ENCODE assay signal across 10 cellular contexts in genomic region chr15:96335429-96335807, GRCh38. TPM values are rescaled to one million over a fixed set of nuclear protein-coding genes. Genes with fewer than 3 reads are reported as not detected.
A peak's percentile ranks its signal among the peaks of the same experiment; 100 is the strongest.
DNase-seq lines count a peak whose midpoint lies in the region; ATAC-seq and TF ChIP-seq lines count a peak whose summit lies in the region.
"Had no signal": no experiment of that assay in that cellular context is flagged by ENCODE, and none has a peak within 500 bp of the region (broad histone marks: within the 10 kb centered on the region; RNA-seq: fewer than 3 reads in every experiment).

No MANE protein-coding gene starts in this region.

- no peak for DNase-seq in heart right ventricle
- DNase-seq in Right ventricle myocardium inferior (ENCODE audit: missing footprints): no peak
- peak; percentile 54 for DNase-seq in dermis blood vessel endothelial cell
- DNase-seq in sciatic nerve (ENCODE audit: low spot score): no peak
- DNase-seq: activated B cell treated with CpG ODN at 0.5 μM for 24 hours had no signal

- TF ChIP-seq CTCF in heart right ventricle (IDR thresholded peaks at IDR 0.05): no peak

- no peaks in the 10 kb centered on the region for H3K9me3 ChIP-seq in heart right ventricle
- H3K9me3 ChIP-seq in mucosa of rectum (ENCODE audit: control insufficient read depth in 2 of 2, low read length in 2 of 2): no peaks in the 10 kb centered on the region

- peak overlapping the region; percentile 61 to 87 (median 76) for H3K4me3 ChIP-seq in heart right ventricle
- peak overlapping the region; percentile 94 to 96 for H3K4me3 ChIP-seq in mucosa of rectum (ENCODE audit: low read length in 2 of 2)
- H3K4me3 ChIP-seq in urinary bladder (ENCODE audit: low read depth, low read length): peak overlapping the region; percentile 97
- H3K4me3 ChIP-seq: BLaER1 treated with 17β-estradiol and CSF1 and Interleukin-3, amounts not matched to agents 10 nM and 100 nM had no signal

- 10 to 18% methylated on average over 4 of the region's 4 CpGs for WGBS in heart right ventricle, 2 donors
- 3% methylated on average over 4 of the region's 4 CpGs for WGBS in urinary bladder

- peak overlapping the region; percentile 77 to 96 (median 90) for H3K27ac ChIP-seq in heart right ventricle
- peak overlapping the region; percentile 78 to 89 for H3K27ac ChIP-seq in mucosa of rectum (ENCODE audit: low read depth in 2 of 2, low read length in 2 of 2)
- H3K27ac ChIP-seq in urinary bladder (ENCODE audit: low read depth): peak overlapping the region; percentile 71
- H3K27ac ChIP-seq: BLaER1 treated with 17β-estradiol and CSF1 and Interleukin-3, amounts not matched to agents 10 nM and 100 nM had no signal

- peaks cover 0 to 41% (median 7%) of the 10 kb centered on the region in 9 donors for H3K36me3 ChIP-seq in heart right ventricle
- peaks cover 5 to 9% of the 10 kb centered on the region in 2 donors for H3K36me3 ChIP-seq in mucosa of rectum (ENCODE audit: control insufficient read depth in 2 of 2, insufficient read depth in 2 of 2, low read length in 2 of 2)
- H3K36me3 ChIP-seq in urinary bladder (ENCODE audit: insufficient read depth): no peaks in the 10 kb centered on the region
- H3K36me3 ChIP-seq: BLaER1 treated with 17β-estradiol and CSF1 and Interleukin-3, amounts not matched to agents 10 nM and 100 nM had no signal

- peak overlapping the region; percentile 18 to 89 for H3K9ac ChIP-seq in mucosa of rectum (ENCODE audit: low read depth in 1 of 2, low read length in 2 of 2)
- H3K9ac ChIP-seq: BLaER1 treated with 17β-estradiol and CSF1 and Interleukin-3, amounts not matched to agents 10 nM and 100 nM had no signal

- H3K27me3 ChIP-seq in heart right ventricle (peaks cover 0 to 95% (median 14%) of the 10 kb centered on the region in 7 donors), mucosa of rectum (ENCODE audit: control insufficient read depth in 2 of 2, insufficient read depth in 2 of 2, low read length in 2 of 2) (no peaks in the 10 kb centered on the region)

- intact Hi-C loops in heart right ventricle (cut with DNase I) (loop anchor here in 4 of 10 donors (10.0 kb wide), 5 partner anchors 281 to 1921 kb away; no protein-coding TSS in a partner anchor), Right ventricle myocardium inferior (cut with DNase I) (loop anchor here (10.0 kb wide), 2 partner anchors 1311 to 1629 kb away; partner anchors contain the start of gene ARRDC4), sciatic nerve (cut with DNase I) (loop anchor here (5.0 kb wide), 1 partner anchor 1008 kb away; no protein-coding TSS in a partner anchor)

- no peak for ATAC-seq in heart right ventricle
- no peak for ATAC-seq in Right ventricle myocardium inferior
- no peak for ATAC-seq in HG03432 (IDR thresholded peaks at IDR 0.05; ENCODE audit: unreplicated experiment)
- ATAC-seq in sciatic nerve: no peak
- ATAC-seq in HG02884 (IDR thresholded peaks at IDR 0.05; ENCODE audit: unreplicated experiment): no peak

- H3K4me1 ChIP-seq in heart right ventricle: peaks cover 0 to 21% (median 8%) of the 10 kb centered on the region in 9 donors
- H3K4me1 ChIP-seq in mucosa of rectum (ENCODE audit: control insufficient read depth in 2 of 2, insufficient read depth in 2 of 2, low read length in 2 of 2): peaks cover 8 to 22% of the 10 kb centered on the region in 2 donors
- no peaks in the 10 kb centered on the region for H3K4me1 ChIP-seq in urinary bladder (ENCODE audit: insufficient read depth)
- H3K4me1 ChIP-seq: BLaER1 treated with 17β-estradiol and CSF1 and Interleukin-3, amounts not matched to agents 10 nM and 100 nM had no signal

RNA-seq across cellular contexts. Expression of gene NR2F2, which starts 4.9 kb away (rescaled TPM):
- 10 to 100 TPM in 8 of 10 donors, 1 to 10 TPM in 2; 8.2 to 31.7 (median 14.3) TPM for total RNA-seq in heart right ventricle
- polyA plus RNA-seq in heart right ventricle: 10 to 100 TPM; 21.1 to 22.9 TPM
- 14.2 TPM for total RNA-seq in Right ventricle myocardium inferior
- 14.0 and 36.6 TPM in 2 replicates for total RNA-seq in dermis blood vessel endothelial cell
- 28.0 TPM for total RNA-seq in urinary bladder
- polyA plus RNA-seq in urinary bladder: 66.2 TPM
- 242 TPM for total RNA-seq in sciatic nerve
- total RNA-seq: activated B cell treated with CpG ODN at 0.5 μM for 24 hours had no signal
